ENCODE assay signal across 8 cellular contexts in the genomic region with DNA sequence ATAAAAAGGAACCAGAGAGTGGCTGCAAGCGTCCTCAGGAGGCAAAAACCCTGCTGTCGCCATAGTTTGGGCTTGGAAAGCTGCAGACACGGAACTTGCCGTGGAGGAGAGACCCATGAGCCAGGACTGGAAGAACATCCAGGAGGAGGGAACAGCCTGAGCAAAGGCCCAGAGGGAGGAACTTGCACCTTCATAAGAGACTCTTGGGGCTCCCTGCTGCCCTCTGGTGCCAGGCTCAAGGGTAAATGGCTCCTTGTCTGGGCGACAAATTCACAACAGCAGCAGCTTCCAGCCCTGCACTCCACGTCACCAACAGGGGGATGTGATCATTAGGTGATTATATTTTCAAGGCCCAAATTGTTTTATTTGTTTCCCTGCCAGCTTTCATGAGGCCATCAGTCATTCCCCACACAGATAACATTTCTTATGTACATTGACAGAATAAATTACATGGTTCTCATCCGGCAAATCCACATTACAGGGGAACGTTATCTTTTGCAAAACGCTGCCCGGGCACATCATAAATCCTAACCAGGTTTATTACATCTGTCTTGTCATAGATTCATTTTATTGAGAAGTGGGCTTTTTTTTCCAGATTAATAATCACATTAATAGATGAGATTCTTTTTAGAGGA.
A peak's percentile ranks its signal among the peaks of the same experiment; 100 is the strongest.
DNase-seq lines count a peak whose midpoint lies in the region; ATAC-seq, FAIRE-seq and TF ChIP-seq lines count a peak whose summit lies in the region.

No MANE protein-coding gene starts in this region.

- intact Hi-C loops in IMR-90 (cut with micrococcal nuclease) (no loop called here), esophagus muscularis mucosa (cut with DNase I) (no loop called here)

- TF ChIP-seq CTCF in DND-41 (IDR thresholded peaks at IDR 0.05; ENCODE audit: borderline replicate concordance, extremely low read depth, low read length, poor library complexity, severe bottlenecking) (peak; percentile 61), IMR-90 (conservative IDR thresholded peaks at IDR 0.05; ENCODE audit: low read depth, low read length) (0 out of 2 replicates have a peak, but pooled peaks have one; percentile 26), esophagus muscularis mucosa (IDR thresholded peaks at IDR 0.05) (peak in 1 of 3 experiments; percentile 13)

- H3K9me3 ChIP-seq in DND-41 (ENCODE audit: insufficient read depth, low read length, severe bottlenecking) (no peaks in the 10 kb centered on the region), IMR-90 (ENCODE audit: control insufficient read depth, insufficient read depth, low read length) (peaks cover 2% of the 10 kb centered on the region; the same call in 1 of the 2 replicates), esophagus muscularis mucosa (peaks cover 0 to 5% (median 2%) of the 10 kb centered on the region in 4 donors)

- H2BK20ac ChIP-seq in IMR-90 (ENCODE audit: low read depth, low read length), result no peak overlapping the region

- H4K20me1 ChIP-seq in DND-41 (ENCODE audit: insufficient read depth, low read length) (peaks cover 2% of the 10 kb centered on the region; the same call in 1 of the 2 replicates), IMR-90 (ENCODE audit: insufficient read depth, low read length) (no peaks in the 10 kb centered on the region)

- no peak overlapping the region for H3K23ac ChIP-seq in IMR-90 (ENCODE audit: low read depth, low read length)

- no peak overlapping the region for H3K4ac ChIP-seq in IMR-90 (ENCODE audit: low read depth, low read length)

- no peak overlapping the region for H3K4me2 ChIP-seq in DND-41 (ENCODE audit: insufficient read depth, low read length)
- no peak overlapping the region for H3K4me2 ChIP-seq in IMR-90 (ENCODE audit: low read depth, low read length)

- CTCF ChIA-PET in IMR-90 (lab: Yijun Ruan, JAX), result no interaction called here

- no peak for TF ChIP-seq POLR2A in IMR-90 (IDR thresholded peaks at IDR 0.05; ENCODE audit: low read depth, low read length)
- TF ChIP-seq POLR2A in esophagus muscularis mucosa (IDR thresholded peaks at IDR 0.05; ENCODE audit: low read depth), result no peak

- DNase-seq in DND-41 (peak; percentile 30), IMR-90 (peak; percentile 1), NOMO-1 treated with DMSO at 0.1 percent for 48 hours (lab: John Stamatoyannopoulos, UW; ENCODE audit: unreplicated experiment) (peak; percentile 0), esophagus muscularis mucosa (ENCODE audit: extremely low spot score) (peak; percentile 85), superior temporal gyrus (ENCODE audit: extremely low spot score) (peak; percentile 34), urothelium cell line (ENCODE audit: low spot score) (no peak)

- H3K56ac ChIP-seq in IMR-90 (ENCODE audit: extremely low read depth, insufficient read depth, low read length), result no peak overlapping the region

- H4K8ac ChIP-seq in IMR-90 (ENCODE audit: low read depth in 2 of 2, low read length in 2 of 2), result no peak overlapping the region

- no peak overlapping the region for H2AFZ ChIP-seq in DND-41 (ENCODE audit: low read depth, low read length)
- H2AFZ ChIP-seq in IMR-90 (replicated peaks; ENCODE audit: low read length, poor library complexity), result no peak overlapping the region

- no peak overlapping the region for H2BK120ac ChIP-seq in IMR-90 (ENCODE audit: low read depth, low read length)

- H3K27ac ChIP-seq in DND-41 (ENCODE audit: low read length) (no peak overlapping the region), IMR-90 (ENCODE audit: insufficient read depth, low read length) (no peak overlapping the region), esophagus muscularis mucosa (replicated peaks in 1 of 4) (no peak overlapping the region)

- no peak overlapping the region for H4K5ac ChIP-seq in IMR-90 (ENCODE audit: low read depth, low read length)

- 55% methylated on average over 4 of the region's 10 CpGs; no CpG with 5 or more reads in 1 of the 2 experiments for WGBS in IMR-90 (ENCODE audit: extremely low coverage in 2 of 2, insufficient read length in 1 of 2), 2 experiments
- WGBS in esophagus muscularis mucosa, result 68% methylated on average over 10 of the region's 10 CpGs

- in situ Hi-C loops in IMR-90 (cut with MboI; ENCODE audit: low sequenced_read_pairs), result no loop called here

- dilution Hi-C loops in IMR-90 (cut with HindIII; ENCODE audit: low sequenced_read_pairs, unreplicated experiment), result no loop called here

- H3K79me1 ChIP-seq in IMR-90 (ENCODE audit: low read depth in 1 of 2, low read length in 2 of 2), result no peaks in the 10 kb centered on the region

- no peak overlapping the region for H3K4me3 ChIP-seq in DND-41 (ENCODE audit: low read depth in 1 of 2, low read length in 2 of 2)
- H3K4me3 ChIP-seq in IMR-90 (ENCODE audit: insufficient read depth, low read depth, low read length), result no peak overlapping the region
- no peak overlapping the region for H3K4me3 ChIP-seq in esophagus muscularis mucosa

- H4K91ac ChIP-seq in IMR-90 (ENCODE audit: insufficient read depth, low read depth, low read length), result no peak overlapping the region

- POLR2A ChIA-PET in IMR-90 (lab: Charles Lee; ENCODE audit: unreplicated experiment), result no interaction called here

- H2AK5ac ChIP-seq in IMR-90 (ENCODE audit: low read depth, low read length), result no peak overlapping the region

- H3K79me2 ChIP-seq in DND-41 (ENCODE audit: insufficient read depth, low read length), result no peaks in the 10 kb centered on the region

- H3K14ac ChIP-seq in IMR-90 (replicated peaks; ENCODE audit: low read depth, low read length), result no peak overlapping the region

- ATAC-seq in DND-41 (ENCODE audit: insufficient read depth, low read depth) (no peak), IMR-90 (ENCODE audit: low read depth) (no peak), GM19023 (IDR thresholded peaks at IDR 0.05; ENCODE audit: unreplicated experiment) (no peak), HG02678 (IDR thresholded peaks at IDR 0.05; ENCODE audit: unreplicated experiment) (no peak)

- no peak for TF ChIP-seq EP300 in esophagus muscularis mucosa (IDR thresholded peaks at IDR 0.05)

- no peak overlapping the region for H3K9ac ChIP-seq in DND-41 (ENCODE audit: low read depth, low read length)
- H3K9ac ChIP-seq in IMR-90 (ENCODE audit: low read depth, low read length), result no peak overlapping the region

- H3K36me3 ChIP-seq in DND-41 (ENCODE audit: insufficient read depth, low read length) (no peaks in the 10 kb centered on the region), IMR-90 (ENCODE audit: control insufficient read depth, insufficient read depth, low read length) (no peaks in the 10 kb centered on the region), esophagus muscularis mucosa (no peaks in the 10 kb centered on the region)

- BruUV-seq in IMR-90 (replicated peaks; lab: Mats Ljungman, UMichigan), result no TSS peak

- H2BK5ac ChIP-seq in IMR-90 (ENCODE audit: low read depth, low read length, poor library complexity, severe bottlenecking), result no peak overlapping the region

- no peak for TF ChIP-seq RAD21 in IMR-90 (IDR thresholded peaks at IDR 0.05; ENCODE audit: low read length)

- H2BK15ac ChIP-seq in IMR-90 (ENCODE audit: low read depth, low read length), result no peak overlapping the region

- no peak overlapping the region for H2AK9ac ChIP-seq in IMR-90 (replicated peaks; ENCODE audit: low read depth, low read length, poor library complexity)

- H3K27me3 ChIP-seq in DND-41 (ENCODE audit: insufficient read depth, low read length, poor library complexity), result peaks cover 11% of the 10 kb centered on the region
- no peaks in the 10 kb centered on the region for H3K27me3 ChIP-seq in IMR-90 (ENCODE audit: control insufficient read depth, insufficient read depth, low read length)
- peaks cover 0 to 31% (median 4%) of the 10 kb centered on the region in 4 donors for H3K27me3 ChIP-seq in esophagus muscularis mucosa

- H3K9me1 ChIP-seq in IMR-90 (ENCODE audit: insufficient read depth, low read length), result no peaks in the 10 kb centered on the region

- H3K4me1 ChIP-seq in DND-41 (ENCODE audit: insufficient read depth, low read length) (no peaks in the 10 kb centered on the region), IMR-90 (ENCODE audit: control insufficient read depth, insufficient read depth, low read length) (no peaks in the 10 kb centered on the region), esophagus muscularis mucosa (no peaks in the 10 kb centered on the region)

- no peak for FAIRE-seq in urothelium cell line (lab: Jason Lieb, UNC)

- no peak overlapping the region for H3K18ac ChIP-seq in IMR-90 (ENCODE audit: low read depth, low read length)

TF ChIP-seq in IMR-90, 13 proteins besides CTCF, POLR2A, EP300 and RAD21 (continues in another document):
- TF ChIP-seq CHD1 (IDR thresholded peaks at IDR 0.05; ENCODE audit: low read depth, low read length) (no peak), SMC3 (IDR thresholded peaks at IDR 0.05; ENCODE audit: low read depth, low read length) (no peak; the same call in 1 of the 2 replicates), FOS (IDR thresholded peaks at IDR 0.05; ENCODE audit: low read depth, low read length) (no peak), CEBPB (IDR thresholded peaks at IDR 0.05; ENCODE audit: low read depth, low read length) (no peak), MXI1 (IDR thresholded peaks at IDR 0.05; ENCODE audit: borderline replicate concordance, low read depth, low read length) (no peak), MAFK (IDR thresholded peaks at IDR 0.05; ENCODE audit: low read depth, low read length) (no peak), RCOR1 (IDR thresholded peaks at IDR 0.05; ENCODE audit: insufficient replicate concordance, low read length) (no peak), MAZ (IDR thresholded peaks at IDR 0.05; ENCODE audit: borderline replicate concordance, low read depth, low read length) (no peak), BHLHE40 (IDR thresholded peaks at IDR 0.05; ENCODE audit: low read depth, low read length) (no peak), RFX5 (IDR thresholded peaks at IDR 0.05; ENCODE audit: low read depth, low read length) (no peak), USF2 (IDR thresholded peaks at IDR 0.05; ENCODE audit: low read depth, low read length) (no peak), ELK1 (IDR thresholded peaks at IDR 0.05; ENCODE audit: borderline replicate concordance, low read depth, low read length) (no peak)
